25 cellular contexts compared by ENCODE assay signal in genomic region chr2:80001704-80002103, GRCh38.
A peak's percentile ranks its signal among the peaks of the same experiment; 100 is the strongest.
DNase-seq lines count a peak whose midpoint lies in the region; ATAC-seq and TF ChIP-seq lines count a peak whose summit lies in the region.
"Had no signal": no experiment of that assay in that cellular context is flagged by ENCODE, and none has a peak within 500 bp of the region (broad histone marks: within the 10 kb centered on the region; RNA-seq: fewer than 3 reads in every experiment).

No MANE protein-coding gene starts in this region.

- H3K4me3 ChIP-seq in AG04450 (ENCODE audit: low read depth, low read length): no peak overlapping the region
- H3K4me3 ChIP-seq in astrocyte of the spinal cord (ENCODE audit: low read depth, low read length): no peak overlapping the region
- no peak overlapping the region for H3K4me3 ChIP-seq in hepatocyte
- H3K4me3 ChIP-seq: colonic mucosa, esophagus squamous epithelium, prostate gland had no signal

- DNase-seq in AG04450 (ENCODE audit: low read depth, low spot score) (no peak), HFFc6 (peak; percentile 69), astrocyte of the spinal cord (ENCODE audit: low read depth, low spot score) (peak; percentile 13), hepatocyte (ENCODE audit: low spot score) (no peak)
- DNase-seq in activated T-helper 1 cell treated with anti-CD3 and anti-CD28 coated beads, Interleukin-12 subunit alpha, Interleukin-12 subunit beta, Interleukin-2, Interleukin-4 antibody, amounts not matched to agents 30 ng/mL and 10 ng/mL and 1 ng/mL, durations not matched to agents 14 hours and 24 hours and 36 hours (ENCODE audit: low spot score): no peak
- DNase-seq in stimulated activated CD4-positive, alpha-beta T cell treated with anti-CD3 and anti-CD28 coated beads, Interleukin-4, amount 100 ng/mL, for 24 hours: no peak
- DNase-seq: activated CD4-positive, alpha-beta T cell treated with anti-CD3 and anti-CD28 coated beads, Interleukin-2, amount 50 U/mL, for 1 hour; CD8-positive, alpha-beta memory T cell; colonic mucosa; DMS53; endodermal cell; esophagus squamous epithelium; GOT3; NCI-H146; NCI-H524; stimulated activated CD4-positive, alpha-beta T cell treated with anti-CD3 and anti-CD28 coated beads, Interleukin-1b, Interleukin-23, amount 100 ng/mL, for 48 hours had no signal

- H3K4me3 Mint-ChIP-seq in HFFc6: peak overlapping the region; percentile 58
- no peak overlapping the region for H3K4me3 Mint-ChIP-seq in activated T-helper 1 cell treated with anti-CD3 and anti-CD28 coated beads, Interleukin-12 subunit alpha, Interleukin-12 subunit beta, Interleukin-2, Interleukin-4 antibody, amounts not matched to agents 30 ng/mL and 10 ng/mL and 1 ng/mL, durations not matched to agents 14 hours and 24 hours and 36 hours
- H3K4me3 Mint-ChIP-seq: activated naive CD8-positive, alpha-beta T cell; activated T-helper 17 cell treated with anti-CD3 and anti-CD28 coated beads, Interleukin-2, amount 50 U/mL, for 72 hours; brain; CD8-positive, alpha-beta memory T cell; endodermal cell; neural crest cell; stimulated activated effector memory CD8-positive, alpha-beta T cell treated with anti-CD3 and anti-CD28 coated beads, Interleukin-12 subunit alpha, Interleukin-12 subunit beta, amount 100 ng/mL, for 72 hours had no signal

- H4K20me1 ChIP-seq in hepatocyte (ENCODE audit: insufficient read depth, poor library complexity, severe bottlenecking): no peaks in the 10 kb centered on the region

- CTCF ChIA-PET in AG04450 (lab: Charles Lee): interaction anchor here (0.7 kb wide), 1 partner anchor 237 kb away, joined by 3 read pairs; no protein-coding TSS in a partner anchor

- peak overlapping the region; percentile 28 for H3K4me2 ChIP-seq in hepatocyte

- no peaks in the 10 kb centered on the region for H3K79me2 ChIP-seq in hepatocyte

- H3K9me3 ChIP-seq in AG04450 (ENCODE audit: control insufficient read depth, insufficient read depth, low read length): no peaks in the 10 kb centered on the region
- no peaks in the 10 kb centered on the region for H3K9me3 ChIP-seq in hepatocyte (ENCODE audit: low read depth)
- H3K9me3 ChIP-seq: colonic mucosa, esophagus squamous epithelium, prostate gland had no signal

- POLR2A ChIA-PET in AG04450 (lab: Yijun Ruan, JAX): interaction anchor here (0.6 kb wide), 1 partner anchor 112 kb away, joined by 3 read pairs; no protein-coding TSS in a partner anchor

- TF ChIP-seq CTCF in AG04450 (IDR thresholded peaks at IDR 0.05; ENCODE audit: low read depth, low read length) (no peak), HFFc6 (IDR thresholded peaks at IDR 0.05) (no peak), astrocyte of the spinal cord (IDR thresholded peaks at IDR 0.05; ENCODE audit: low read depth, low read length) (no peak), hepatocyte (IDR thresholded peaks at IDR 0.05; ENCODE audit: poor library complexity) (no peak)

- H3K36me3 Mint-ChIP-seq in HFFc6 (ENCODE audit: low read depth): no peaks in the 10 kb centered on the region
- no peaks in the 10 kb centered on the region for H3K36me3 Mint-ChIP-seq in activated T-helper 1 cell treated with anti-CD3 and anti-CD28 coated beads, Interleukin-12 subunit alpha, Interleukin-12 subunit beta, Interleukin-2, Interleukin-4 antibody, amounts not matched to agents 30 ng/mL and 10 ng/mL and 1 ng/mL, durations not matched to agents 14 hours and 24 hours and 36 hours (ENCODE audit: low read depth)
- H3K36me3 Mint-ChIP-seq: activated naive CD8-positive, alpha-beta T cell; brain; CD8-positive, alpha-beta memory T cell; stimulated activated effector memory CD8-positive, alpha-beta T cell treated with anti-CD3 and anti-CD28 coated beads, Interleukin-12 subunit alpha, Interleukin-12 subunit beta, amount 100 ng/mL, for 72 hours had no signal

- H3K4me1 Mint-ChIP-seq in HFFc6 (ENCODE audit: low read depth): peaks cover 51% of the 10 kb centered on the region
- no peaks in the 10 kb centered on the region for H3K4me1 Mint-ChIP-seq in activated T-helper 1 cell treated with anti-CD3 and anti-CD28 coated beads, Interleukin-12 subunit alpha, Interleukin-12 subunit beta, Interleukin-2, Interleukin-4 antibody, amounts not matched to agents 30 ng/mL and 10 ng/mL and 1 ng/mL, durations not matched to agents 14 hours and 24 hours and 36 hours (ENCODE audit: low read depth)
- H3K4me1 Mint-ChIP-seq: activated T-helper 17 cell treated with anti-CD3 and anti-CD28 coated beads, Interleukin-2, amount 50 U/mL, for 72 hours; CD8-positive, alpha-beta memory T cell; neural crest cell; stimulated activated effector memory CD8-positive, alpha-beta T cell treated with anti-CD3 and anti-CD28 coated beads, Interleukin-12 subunit alpha, Interleukin-12 subunit beta, amount 100 ng/mL, for 72 hours had no signal

- H2AFZ ChIP-seq in hepatocyte: no peak overlapping the region

- no peaks in the 10 kb centered on the region for H3K36me3 ChIP-seq in hepatocyte (replicated peaks; ENCODE audit: insufficient read depth, low read depth)
- H3K36me3 ChIP-seq: colonic mucosa, esophagus squamous epithelium, prostate gland had no signal

- H3K9me2 ChIP-seq in hepatocyte (replicated peaks; ENCODE audit: insufficient read depth): no peaks in the 10 kb centered on the region

- no peak for ATAC-seq in GM19463 (IDR thresholded peaks at IDR 0.05; ENCODE audit: unreplicated experiment)
- no peak for ATAC-seq in GM18858 (IDR thresholded peaks at IDR 0.05; ENCODE audit: unreplicated experiment)
- ATAC-seq: activated T-helper 17 cell treated with anti-CD3 and anti-CD28 coated beads, Interleukin-2, amount 50 U/mL, for 72 hours; stimulated activated effector memory CD8-positive, alpha-beta T cell treated with anti-CD3 and anti-CD28 coated beads, Interleukin-12 subunit alpha, Interleukin-12 subunit beta, amount 100 ng/mL, for 72 hours had no signal

- peak overlapping the region; percentile 73 for H3K27ac Mint-ChIP-seq in HFFc6
- H3K27ac Mint-ChIP-seq in activated T-helper 1 cell treated with anti-CD3 and anti-CD28 coated beads, Interleukin-12 subunit alpha, Interleukin-12 subunit beta, Interleukin-2, Interleukin-4 antibody, amounts not matched to agents 30 ng/mL and 10 ng/mL and 1 ng/mL, durations not matched to agents 14 hours and 24 hours and 36 hours: no peak overlapping the region
- H3K27ac Mint-ChIP-seq: activated naive CD8-positive, alpha-beta T cell; activated T-helper 17 cell treated with anti-CD3 and anti-CD28 coated beads, Interleukin-2, amount 50 U/mL, for 72 hours; CD8-positive, alpha-beta memory T cell; endodermal cell; stimulated activated effector memory CD8-positive, alpha-beta T cell treated with anti-CD3 and anti-CD28 coated beads, Interleukin-12 subunit alpha, Interleukin-12 subunit beta, amount 100 ng/mL, for 72 hours had no signal

- intact Hi-C loops in activated T-helper 1 cell treated with anti-CD3 and anti-CD28 coated beads, Interleukin-12 subunit alpha, Interleukin-12 subunit beta, Interleukin-2, Interleukin-4 antibody, amounts not matched to agents 30 ng/mL and 10 ng/mL and 1 ng/mL, durations not matched to agents 14 hours and 24 hours and 36 hours (cut with micrococcal nuclease): no loop called here

- peaks cover 17% of the 10 kb centered on the region for H3K4me1 ChIP-seq in hepatocyte (ENCODE audit: insufficient read depth)
- H3K4me1 ChIP-seq: colonic mucosa, esophagus squamous epithelium, prostate gland had no signal

- in situ Hi-C loops in astrocyte of the spinal cord (cut with HindIII; ENCODE audit: low sequenced_read_pairs): no loop called here

- 56% methylated on average over 5 of the region's 5 CpGs for WGBS in hepatocyte (ENCODE audit: low lambda C conversion rate, missing lambda C conversion rate)

- peaks cover 2% of the 10 kb centered on the region; the same call in 1 of the 2 replicates for H3K27me3 Mint-ChIP-seq in HFFc6 (ENCODE audit: insufficient read depth)
- H3K27me3 Mint-ChIP-seq in activated T-helper 1 cell treated with anti-CD3 and anti-CD28 coated beads, Interleukin-12 subunit alpha, Interleukin-12 subunit beta, Interleukin-2, Interleukin-4 antibody, amounts not matched to agents 30 ng/mL and 10 ng/mL and 1 ng/mL, durations not matched to agents 14 hours and 24 hours and 36 hours (ENCODE audit: insufficient read depth): no peaks in the 10 kb centered on the region
- H3K27me3 Mint-ChIP-seq: activated T-helper 17 cell treated with anti-CD3 and anti-CD28 coated beads, Interleukin-2, amount 50 U/mL, for 72 hours; brain; CD8-positive, alpha-beta memory T cell had no signal

- no peaks in the 10 kb centered on the region for H3K9me3 Mint-ChIP-seq in HFFc6
- H3K9me3 Mint-ChIP-seq in activated T-helper 1 cell treated with anti-CD3 and anti-CD28 coated beads, Interleukin-12 subunit alpha, Interleukin-12 subunit beta, Interleukin-2, Interleukin-4 antibody, amounts not matched to agents 30 ng/mL and 10 ng/mL and 1 ng/mL, durations not matched to agents 14 hours and 24 hours and 36 hours: no peaks in the 10 kb centered on the region
- H3K9me3 Mint-ChIP-seq: activated T-helper 17 cell treated with anti-CD3 and anti-CD28 coated beads, Interleukin-2, amount 50 U/mL, for 72 hours; brain; endodermal cell; neural crest cell had no signal

- H3K27ac ChIP-seq in AG04450 (ENCODE audit: low read depth, low read length) (peak overlapping the region; percentile 88), hepatocyte (peak overlapping the region; percentile 6)
- H3K27ac ChIP-seq: colonic mucosa, esophagus squamous epithelium, prostate gland, VCaP had no signal

- H3K27me3 ChIP-seq in AG04450 (ENCODE audit: control insufficient read depth, insufficient read depth, low read length): no peaks in the 10 kb centered on the region
- H3K27me3 ChIP-seq in hepatocyte: no peaks in the 10 kb centered on the region
- H3K27me3 ChIP-seq: colonic mucosa, esophagus squamous epithelium had no signal

Comparison
In these comparisons a context has a peak if more than half of its experiments do, and no peak if none do; other contexts are left out.
1. DNase-seq: peak in HFFc6 (single experiment) and astrocyte of the spinal cord (single experiment); none in AG04450 (single experiment), hepatocyte (single experiment), activated T-helper 1 cell treated with anti-CD3 and anti-CD28 coated beads, Interleukin-12 subunit alpha, Interleukin-12 subunit beta, Interleukin-2, Interleukin-4 antibody, amounts not matched to agents 30 ng/mL and 10 ng/mL and 1 ng/mL, durations not matched to agents 14 hours and 24 hours and 36 hours (single experiment) and stimulated activated CD4-positive, alpha-beta T cell treated with anti-CD3 and anti-CD28 coated beads, Interleukin-4, amount 100 ng/mL, for 24 hours (single experiment).